ENCODE assay signal across 8 cellular contexts in genomic region chr5:131337684-131338453, GRCh38.
DNase-seq lines count a peak whose midpoint lies in the region; ATAC-seq and TF ChIP-seq lines count a peak whose summit lies in the region.
"Not testable (repeated sequence)": the region's sequence is repeated elsewhere in the genome, so short reads cannot be mapped to it uniquely, and the experiment has no call there.

No MANE protein-coding gene starts in this region.

- TF ChIP-seq CTCF in natural killer cell (IDR thresholded peaks at IDR 0.05): not testable (repeated sequence)

- H3K36me3 Mint-ChIP-seq in CD4-positive, CD25-positive, alpha-beta regulatory T cell: peaks cover 43% of the 10 kb centered on the region
- H3K36me3 Mint-ChIP-seq in T-cell: peaks cover 76% of the 10 kb centered on the region
- peaks cover 84% of the 10 kb centered on the region for H3K36me3 Mint-ChIP-seq in activated CD4-positive, alpha-beta memory T cell treated with anti-CD3 and anti-CD28 coated beads, Interleukin-2, amount 10 ng/mL, durations not matched to agents 7 days and 5 days (ENCODE audit: low read depth)
- peaks cover 86% of the 10 kb centered on the region for H3K36me3 Mint-ChIP-seq in activated T-helper 17 cell treated with anti-CD3 and anti-CD28 coated beads, Interleukin-2, amount 50 U/mL, for 72 hours (ENCODE audit: low read depth)
- H3K36me3 Mint-ChIP-seq in activated naive CD4-positive, alpha-beta T cell treated with anti-CD3 and anti-CD28 coated beads, Interleukin-2, amount 50 U/mL, for 72 hours: peaks cover 40 to 67% of the 10 kb centered on the region in 2 donors
- H3K36me3 Mint-ChIP-seq in effector memory CD8-positive, alpha-beta T cell (ENCODE audit: insufficient read depth): peaks cover 74% of the 10 kb centered on the region
- H3K36me3 Mint-ChIP-seq in natural killer cell: not testable (repeated sequence)
- H3K36me3 Mint-ChIP-seq in stimulated activated naive B cell treated with anti-CD40 and anti-IgM and Interleukin-4, amounts not matched to agents 10 μg/mL and 1 μg/mL and 100 μg/mL, for 72 hours: peaks cover 52 to 67% of the 10 kb centered on the region in 2 donors

- H3K4me3 ChIP-seq in CD4-positive, CD25-positive, alpha-beta regulatory T cell (ENCODE audit: low read depth, low read length): peak overlapping the region; percentile 9

- H3K9me3 Mint-ChIP-seq in CD4-positive, CD25-positive, alpha-beta regulatory T cell; T-cell; activated T-helper 17 cell treated with anti-CD3 and anti-CD28 coated beads, Interleukin-2, amount 50 U/mL, for 72 hours; effector memory CD8-positive, alpha-beta T cell; natural killer cell: not testable (repeated sequence)
- peaks cover 15% of the 10 kb centered on the region for H3K9me3 Mint-ChIP-seq in activated CD4-positive, alpha-beta memory T cell treated with anti-CD3 and anti-CD28 coated beads, Interleukin-2, amount 10 ng/mL, durations not matched to agents 7 days and 5 days
- H3K9me3 Mint-ChIP-seq in activated naive CD4-positive, alpha-beta T cell treated with anti-CD3 and anti-CD28 coated beads, Interleukin-2, amount 50 U/mL, for 72 hours: peaks cover 10 to 15% of the 10 kb centered on the region in 2 donors
- H3K9me3 Mint-ChIP-seq in stimulated activated naive B cell treated with anti-CD40 and anti-IgM and Interleukin-4, amounts not matched to agents 10 μg/mL and 1 μg/mL and 100 μg/mL, for 72 hours: peaks cover 4 to 18% of the 10 kb centered on the region in 2 donors

- H3K4me1 ChIP-seq in CD4-positive, CD25-positive, alpha-beta regulatory T cell (ENCODE audit: control insufficient read depth, insufficient read depth, low read length, poor library complexity, severe bottlenecking): peaks cover 13% of the 10 kb centered on the region

- H3K4me3 Mint-ChIP-seq in CD4-positive, CD25-positive, alpha-beta regulatory T cell: peak overlapping the region; percentile 4 to 74 (median 54)
- H3K4me3 Mint-ChIP-seq in T-cell (peak overlapping the region in 1 of 3 donors; percentile 61), natural killer cell (peak overlapping the region; percentile 78)
- peak overlapping the region; percentile 75 for H3K4me3 Mint-ChIP-seq in activated CD4-positive, alpha-beta memory T cell treated with anti-CD3 and anti-CD28 coated beads, Interleukin-2, amount 10 ng/mL, durations not matched to agents 7 days and 5 days
- H3K4me3 Mint-ChIP-seq in activated T-helper 17 cell treated with anti-CD3 and anti-CD28 coated beads, Interleukin-2, amount 50 U/mL, for 72 hours: peak overlapping the region; percentile 92
- peak overlapping the region; percentile 79 to 82 for H3K4me3 Mint-ChIP-seq in effector memory CD8-positive, alpha-beta T cell
- not testable (repeated sequence) for H3K4me3 Mint-ChIP-seq in stimulated activated naive B cell treated with anti-CD40 and anti-IgM and Interleukin-4, amounts not matched to agents 10 μg/mL and 1 μg/mL and 100 μg/mL, for 72 hours

- intact Hi-C loops in natural killer cell (cut with micrococcal nuclease): loop anchor here (2.0 kb wide), 1 partner anchor 45 kb away; no protein-coding TSS in a partner anchor

- peak overlapping the region; percentile 24 to 86 (median 42) for H3K27ac Mint-ChIP-seq in CD4-positive, CD25-positive, alpha-beta regulatory T cell
- H3K27ac Mint-ChIP-seq in T-cell (peak overlapping the region; percentile 69 to 89), natural killer cell (peak overlapping the region; percentile 67 to 90)
- H3K27ac Mint-ChIP-seq in activated CD4-positive, alpha-beta memory T cell treated with anti-CD3 and anti-CD28 coated beads, Interleukin-2, amount 10 ng/mL, durations not matched to agents 7 days and 5 days: peak overlapping the region; percentile 86
- peak overlapping the region; percentile 88 for H3K27ac Mint-ChIP-seq in activated T-helper 17 cell treated with anti-CD3 and anti-CD28 coated beads, Interleukin-2, amount 50 U/mL, for 72 hours
- peak overlapping the region; percentile 59 to 88 for H3K27ac Mint-ChIP-seq in activated naive CD4-positive, alpha-beta T cell treated with anti-CD3 and anti-CD28 coated beads, Interleukin-2, amount 50 U/mL, for 72 hours
- peak overlapping the region; percentile 97 to 99 for H3K27ac Mint-ChIP-seq in effector memory CD8-positive, alpha-beta T cell
- peak overlapping the region; percentile 47 for H3K27ac Mint-ChIP-seq in stimulated activated naive B cell treated with anti-CD40 and anti-IgM and Interleukin-4, amounts not matched to agents 10 μg/mL and 1 μg/mL and 100 μg/mL, for 72 hours

- CTCF ChIA-PET in T-cell (lab: Charles Lee): interaction anchor here in 1 of 2 donors (0.7 to 0.8 kb wide), 3 partner anchors 37 to 45 kb away, joined by 3 to 4 read pairs (median 3); no protein-coding TSS in a partner anchor
- CTCF ChIA-PET in activated CD4-positive, alpha-beta memory T cell treated with anti-CD3 and anti-CD28 coated beads, Interleukin-2, amount 10 ng/mL, durations not matched to agents 7 days and 5 days (lab: Charles Lee): interaction anchor here (1.4 kb wide), 1 partner anchor 44 kb away, joined by 5 read pairs; no protein-coding TSS in a partner anchor

- H3K27me3 Mint-ChIP-seq in CD4-positive, CD25-positive, alpha-beta regulatory T cell; T-cell; activated CD4-positive, alpha-beta memory T cell treated with anti-CD3 and anti-CD28 coated beads, Interleukin-2, amount 10 ng/mL, durations not matched to agents 7 days and 5 days; activated T-helper 17 cell treated with anti-CD3 and anti-CD28 coated beads, Interleukin-2, amount 50 U/mL, for 72 hours; effector memory CD8-positive, alpha-beta T cell; natural killer cell (ENCODE audit: low read depth in 2 of 2); stimulated activated naive B cell treated with anti-CD40 and anti-IgM and Interleukin-4, amounts not matched to agents 10 μg/mL and 1 μg/mL and 100 μg/mL, for 72 hours: not testable (repeated sequence)

- not testable (repeated sequence) for H3K27me3 ChIP-seq in CD4-positive, CD25-positive, alpha-beta regulatory T cell (ENCODE audit: control insufficient read depth, insufficient read depth, low read length)

- not testable (repeated sequence) for H3K27ac ChIP-seq in CD4-positive, CD25-positive, alpha-beta regulatory T cell (ENCODE audit: insufficient read depth, low read length, poor library complexity, severe bottlenecking)

- DNase-seq in CD4-positive, CD25-positive, alpha-beta regulatory T cell; activated CD4-positive, alpha-beta memory T cell treated with anti-CD3 and anti-CD28 coated beads, Interleukin-2, amount 10 ng/mL, durations not matched to agents 7 days and 5 days; activated naive CD4-positive, alpha-beta T cell treated with anti-CD3 and anti-CD28 coated beads, Interleukin-2, amount 50 U/mL, for 72 hours (ENCODE audit: low spot score in 2 of 2); natural killer cell; stimulated activated naive B cell treated with anti-CD40 and anti-IgM and Interleukin-4, amounts not matched to agents 10 μg/mL and 1 μg/mL and 100 μg/mL, for 72 hours: not testable (repeated sequence)
- peak in 1 of 34 experiments; percentile 20 for DNase-seq in T-cell
- DNase-seq in effector memory CD8-positive, alpha-beta T cell: peak; percentile 33 to 67 (median 36)

- POLR2A ChIA-PET in T-cell (lab: Charles Lee): interaction anchor here in 1 of 2 donors (1.2 kb wide), 1 partner anchor 52 kb away, joined by 4 read pairs; no protein-coding TSS in a partner anchor
- POLR2A ChIA-PET in activated CD4-positive, alpha-beta memory T cell treated with anti-CD3 and anti-CD28 coated beads, Interleukin-2, amount 10 ng/mL, durations not matched to agents 7 days and 5 days (lab: Charles Lee): interaction anchor here (0.7 to 2.1 kb wide), 8 partner anchors 17 to 83 kb away, joined by 3 to 10 read pairs (median 4); partner anchors contain the start of gene CDC42SE2

- peaks cover 46 to 86% (median 67%) of the 10 kb centered on the region in 4 donors for H3K4me1 Mint-ChIP-seq in CD4-positive, CD25-positive, alpha-beta regulatory T cell
- H3K4me1 Mint-ChIP-seq in T-cell (peaks cover 86 to 93% (median 90%) of the 10 kb centered on the region in 3 donors), natural killer cell (peaks cover 73 to 87% of the 10 kb centered on the region in 2 donors)
- peaks cover 77% of the 10 kb centered on the region for H3K4me1 Mint-ChIP-seq in activated CD4-positive, alpha-beta memory T cell treated with anti-CD3 and anti-CD28 coated beads, Interleukin-2, amount 10 ng/mL, durations not matched to agents 7 days and 5 days
- peaks cover 50% of the 10 kb centered on the region for H3K4me1 Mint-ChIP-seq in activated T-helper 17 cell treated with anti-CD3 and anti-CD28 coated beads, Interleukin-2, amount 50 U/mL, for 72 hours
- H3K4me1 Mint-ChIP-seq in effector memory CD8-positive, alpha-beta T cell (ENCODE audit: low read depth in 2 of 2): peaks cover 67 to 81% of the 10 kb centered on the region in 2 donors
- peaks cover 28 to 53% of the 10 kb centered on the region in 2 donors for H3K4me1 Mint-ChIP-seq in stimulated activated naive B cell treated with anti-CD40 and anti-IgM and Interleukin-4, amounts not matched to agents 10 μg/mL and 1 μg/mL and 100 μg/mL, for 72 hours

- H3K9me3 ChIP-seq in CD4-positive, CD25-positive, alpha-beta regulatory T cell (ENCODE audit: control insufficient read depth in 2 of 2, low read length in 2 of 2): not testable (repeated sequence)

- not testable (repeated sequence) for ATAC-seq in CD4-positive, CD25-positive, alpha-beta regulatory T cell (ENCODE audit: low read depth in 2 of 2); T-cell (replicated peaks in 1 of 4); activated naive CD4-positive, alpha-beta T cell treated with anti-CD3 and anti-CD28 coated beads, Interleukin-2, amount 50 U/mL, for 72 hours; stimulated activated naive B cell treated with anti-CD40 and anti-IgM and Interleukin-4, amounts not matched to agents 10 μg/mL and 1 μg/mL and 100 μg/mL, for 72 hours (replicated peaks)
- peak; percentile 34 for ATAC-seq in activated T-helper 17 cell treated with anti-CD3 and anti-CD28 coated beads, Interleukin-2, amount 50 U/mL, for 72 hours (replicated peaks)
- peak; percentile 55 for ATAC-seq in effector memory CD8-positive, alpha-beta T cell (replicated peaks)
- peak in 2 of 3 donors; percentile 26 to 41 for ATAC-seq in natural killer cell

- not testable (repeated sequence) for H3K36me3 ChIP-seq in CD4-positive, CD25-positive, alpha-beta regulatory T cell (ENCODE audit: control insufficient read depth, insufficient read depth, low read length)

Comparison
In these comparisons a context has a peak if more than half of its experiments do, and no peak if none do; other contexts are left out.
1. H3K27ac Mint-ChIP-seq: peak in every context shown above with its lines; median percentile 98 in effector memory CD8-positive, alpha-beta T cell; 88 in activated T-helper 17 cell treated with anti-CD3 and anti-CD28 coated beads, Interleukin-2, amount 50 U/mL, for 72 hours; 86 in activated CD4-positive, alpha-beta memory T cell treated with anti-CD3 and anti-CD28 coated beads, Interleukin-2, amount 10 ng/mL, durations not matched to agents 7 days and 5 days; 79 in T-cell; 78 in natural killer cell; 74 in activated naive CD4-positive, alpha-beta T cell treated with anti-CD3 and anti-CD28 coated beads, Interleukin-2, amount 50 U/mL, for 72 hours; 47 in stimulated activated naive B cell treated with anti-CD40 and anti-IgM and Interleukin-4, amounts not matched to agents 10 μg/mL and 1 μg/mL and 100 μg/mL, for 72 hours; 42 in CD4-positive, CD25-positive, alpha-beta regulatory T cell.